ENCODE assay signal across 10 cellular contexts in the genomic region with DNA sequence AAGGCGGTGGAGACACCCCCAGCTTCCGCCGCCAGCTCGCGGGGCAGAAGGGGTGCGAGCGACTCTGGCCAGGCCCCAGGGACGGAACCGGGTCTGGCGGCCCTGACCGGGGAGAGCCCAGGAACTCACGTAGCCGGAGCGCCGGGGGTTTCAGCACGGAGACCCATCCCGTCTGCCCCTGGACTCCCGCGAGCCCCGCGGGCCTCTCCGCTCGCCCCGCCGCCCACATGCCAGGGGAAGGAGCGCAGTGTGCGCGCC. TPM values are rescaled to one million over a fixed set of nuclear protein-coding genes. Genes with fewer than 3 reads are reported as not detected.
A peak's percentile ranks its signal among the peaks of the same experiment; 100 is the strongest.
DNase-seq lines count a peak whose midpoint lies in the region; ATAC-seq and TF ChIP-seq lines count a peak whose summit lies in the region.
"Not testable (repeated sequence)": the region's sequence is repeated elsewhere in the genome, so short reads cannot be mapped to it uniquely, and the experiment has no call there.
"Had no signal": no experiment of that assay in that cellular context is flagged by ENCODE, and none has a peak within 500 bp of the region (broad histone marks: within the 10 kb centered on the region; RNA-seq: fewer than 3 reads in every experiment).

No MANE protein-coding gene starts in this region.

- H3K36me3 ChIP-seq in BE2C; SJCRH30; iPS-15b (ENCODE audit: control insufficient read depth, insufficient read depth, low read length): not testable (repeated sequence)

- not testable (repeated sequence) for H3K27me3 Mint-ChIP-seq in effector memory CD8-positive, alpha-beta T cell; natural killer cell treated with Interleukin-12 subunit alpha and Interleukin-12 subunit beta and Interleukin-15 and Interleukin-18, amount 100 ng/mL, for 72 hours; stimulated activated memory B cell treated with anti-CD40 and anti-IgM and Interleukin-4, amounts not matched to agents 10 μg/mL and 1 μg/mL and 100 μg/mL, for 72 hours

- H3K27me3 ChIP-seq in BE2C; SJCRH30; iPS-15b (ENCODE audit: control insufficient read depth, insufficient read depth, low read length): not testable (repeated sequence)

- H3K4me3 ChIP-seq in BE2C (ENCODE audit: low read depth, low read length) (peak overlapping the region; percentile 60), HFF-Myc (replicated peaks; ENCODE audit: low read depth, low read length) (peak overlapping the region; percentile 66), SJCRH30 (peak overlapping the region; percentile 62), iPS-15b (ENCODE audit: low read depth, low read length) (peak overlapping the region; percentile 60)

- H3K4me3 Mint-ChIP-seq in effector memory CD8-positive, alpha-beta T cell, result peak overlapping the region; percentile 87 to 92
- H3K4me3 Mint-ChIP-seq in natural killer cell treated with Interleukin-12 subunit alpha and Interleukin-12 subunit beta and Interleukin-15 and Interleukin-18, amount 100 ng/mL, for 72 hours, result peak overlapping the region; percentile 86
- peak overlapping the region; percentile 87 for H3K4me3 Mint-ChIP-seq in stimulated activated memory B cell treated with anti-CD40 and anti-IgM and Interleukin-4, amounts not matched to agents 10 μg/mL and 1 μg/mL and 100 μg/mL, for 72 hours

- H3K9me3 Mint-ChIP-seq in activated naive CD4-positive, alpha-beta T cell treated with anti-CD3 and anti-CD28 coated beads, Interleukin-2, amount 50 U/mL, for 72 hours; effector memory CD8-positive, alpha-beta T cell; natural killer cell treated with Interleukin-12 subunit alpha and Interleukin-12 subunit beta and Interleukin-15 and Interleukin-18, amount 100 ng/mL, for 72 hours; stimulated activated memory B cell treated with anti-CD40 and anti-IgM and Interleukin-4, amounts not matched to agents 10 μg/mL and 1 μg/mL and 100 μg/mL, for 72 hours: not testable (repeated sequence)

- not testable (repeated sequence) for DNase-seq in BE2C; HFF-Myc (ENCODE audit: extremely low read depth, low read depth); SJCRH30; activated naive CD4-positive, alpha-beta T cell treated with anti-CD3 and anti-CD28 coated beads, Interleukin-2, amount 50 U/mL, for 72 hours (ENCODE audit: low spot score in 2 of 2); effector memory CD8-positive, alpha-beta T cell; natural killer cell treated with Interleukin-12 subunit alpha and Interleukin-12 subunit beta and Interleukin-15 and Interleukin-18, amount 100 ng/mL, for 72 hours (ENCODE audit: low spot score)

- H3K36me3 Mint-ChIP-seq in activated naive CD4-positive, alpha-beta T cell treated with anti-CD3 and anti-CD28 coated beads, Interleukin-2, amount 50 U/mL, for 72 hours; effector memory CD8-positive, alpha-beta T cell (ENCODE audit: insufficient read depth); natural killer cell treated with Interleukin-12 subunit alpha and Interleukin-12 subunit beta and Interleukin-15 and Interleukin-18, amount 100 ng/mL, for 72 hours; stimulated activated memory B cell treated with anti-CD40 and anti-IgM and Interleukin-4, amounts not matched to agents 10 μg/mL and 1 μg/mL and 100 μg/mL, for 72 hours: not testable (repeated sequence)

- H3K4me1 Mint-ChIP-seq in effector memory CD8-positive, alpha-beta T cell (ENCODE audit: low read depth in 2 of 2); natural killer cell treated with Interleukin-12 subunit alpha and Interleukin-12 subunit beta and Interleukin-15 and Interleukin-18, amount 100 ng/mL, for 72 hours (ENCODE audit: low read depth in 2 of 2): not testable (repeated sequence)
- H3K4me1 Mint-ChIP-seq in stimulated activated memory B cell treated with anti-CD40 and anti-IgM and Interleukin-4, amounts not matched to agents 10 μg/mL and 1 μg/mL and 100 μg/mL, for 72 hours, result peaks cover 15% of the 10 kb centered on the region

- H3K9ac ChIP-seq in iPS-15b (ENCODE audit: low read depth, low read length), result not testable (repeated sequence)

- H3K9me3 ChIP-seq in BE2C; SJCRH30 (replicated peaks); iPS-15b (ENCODE audit: control insufficient read depth, insufficient read depth, low read length): not testable (repeated sequence)

- not testable (repeated sequence) for ATAC-seq in activated naive CD4-positive, alpha-beta T cell treated with anti-CD3 and anti-CD28 coated beads, Interleukin-2, amount 50 U/mL, for 72 hours; effector memory CD8-positive, alpha-beta T cell (replicated peaks); natural killer cell treated with Interleukin-12 subunit alpha and Interleukin-12 subunit beta and Interleukin-15 and Interleukin-18, amount 100 ng/mL, for 72 hours; stimulated activated memory B cell treated with anti-CD40 and anti-IgM and Interleukin-4, amounts not matched to agents 10 μg/mL and 1 μg/mL and 100 μg/mL, for 72 hours

- not testable (repeated sequence) for TF ChIP-seq CTCF in BE2C (IDR thresholded peaks at IDR 0.05; ENCODE audit: low read depth, low read length); HFF-Myc (IDR thresholded peaks at IDR 0.05; ENCODE audit: low read depth, low read length, missing control alignments)

- not testable (repeated sequence) for H3K4me1 ChIP-seq in BE2C; SJCRH30; iPS-15b (ENCODE audit: control insufficient read depth, insufficient read depth, low read length)

- peak overlapping the region; percentile 36 to 89 for H3K27ac Mint-ChIP-seq in activated naive CD4-positive, alpha-beta T cell treated with anti-CD3 and anti-CD28 coated beads, Interleukin-2, amount 50 U/mL, for 72 hours
- H3K27ac Mint-ChIP-seq in effector memory CD8-positive, alpha-beta T cell, result peak overlapping the region; percentile 87 to 91
- peak overlapping the region in 1 of 2 donors; percentile 47 for H3K27ac Mint-ChIP-seq in natural killer cell treated with Interleukin-12 subunit alpha and Interleukin-12 subunit beta and Interleukin-15 and Interleukin-18, amount 100 ng/mL, for 72 hours
- H3K27ac Mint-ChIP-seq in stimulated activated memory B cell treated with anti-CD40 and anti-IgM and Interleukin-4, amounts not matched to agents 10 μg/mL and 1 μg/mL and 100 μg/mL, for 72 hours, result peak overlapping the region; percentile 82

- not testable (repeated sequence) for H3K27ac ChIP-seq in SJCRH30

RNA-seq across cellular contexts. Expression of a gene that starts 15.1 kb away (rescaled TPM):
- polyA plus RNA-seq in BE2C (2012; ENCODE audit: insufficient read depth, insufficient read length, low read depth), result 0.52 TPM
- 0.04 TPM in 1 of 2 replicates, not detected in the other for total RNA-seq in SJCRH30 (2014; rRNA removed; shearing (Covaris generic))
- under 1 TPM; 0.11 to 0.47 TPM for total RNA-seq in activated naive CD4-positive, alpha-beta T cell treated with anti-CD3 and anti-CD28 coated beads, Interleukin-2, amount 50 U/mL, for 72 hours
- under 1 TPM in 1 of 2 donors, not detected in 1; 0.36 TPM for total RNA-seq in natural killer cell treated with Interleukin-12 subunit alpha and Interleukin-12 subunit beta and Interleukin-15 and Interleukin-18, amount 100 ng/mL, for 72 hours
- total RNA-seq: H4, LHCN-M2 had no signal
